ENCODE assay signal across 1 cellular context in genomic region chr11:100726709-100727108, GRCh38.
TF ChIP-seq lines count a peak whose summit lies in the region.

No MANE protein-coding gene starts in this region.

TF ChIP-seq in GM23338, 12 proteins besides CTCF, POLR2A, EP300 and RAD21 (continued from another document):
- TF ChIP-seq ZNF462 (CRISPR knock-in tag; IDR thresholded peaks at IDR 0.05) = peak; percentile 67; the same call in 1 of the 2 replicates
